ENCODE assay signal across 26 cellular contexts in genomic region chr12:111038941-111039340, GRCh38. TPM values are rescaled to one million over a fixed set of nuclear protein-coding genes. Genes with fewer than 3 reads are reported as not detected.
"Had no signal": no experiment of that assay in that cellular context is flagged by ENCODE, and none has a peak within 500 bp of the region (broad histone marks: within the 10 kb centered on the region; RNA-seq: fewer than 3 reads in every experiment).

No MANE protein-coding gene starts in this region.

- H3K9me2 ChIP-seq: SK-N-SH had no signal

- H3K4me2 ChIP-seq: SK-N-SH had no signal

- H3K4me3 ChIP-seq: ascending aorta, body of pancreas, MG63, SJCRH30 had no signal

- H3K27ac ChIP-seq: ascending aorta, body of pancreas, SJCRH30 had no signal

- ATAC-seq: activated naive CD4-positive, alpha-beta T cell treated with anti-CD3 and anti-CD28 coated beads, Interleukin-2, amount 50 U/mL, for 72 hours; activated naive CD8-positive, alpha-beta T cell treated with anti-CD3 and anti-CD28 coated beads, Interleukin-2, amount 50 U/mL, for 24 hours; body of pancreas; T-helper 17 cell had no signal

- H3K4me3 Mint-ChIP-seq: activated CD4-positive, alpha-beta memory T cell treated with anti-CD3 and anti-CD28 coated beads for 36 hours; activated CD4-positive, alpha-beta T cell treated with anti-CD3 and anti-CD28 coated beads, Interleukin-2, amount 10 ng/mL, durations not matched to agents 7 days and 5 days; activated naive CD8-positive, alpha-beta T cell treated with anti-CD3 and anti-CD28 coated beads, Interleukin-2, amount 50 U/mL, for 24 hours; central memory CD8-positive, alpha-beta T cell; T-helper 17 cell had no signal

- H3K36me3 Mint-ChIP-seq: activated CD4-positive, alpha-beta memory T cell treated with anti-CD3 and anti-CD28 coated beads for 36 hours; activated naive CD4-positive, alpha-beta T cell treated with anti-CD3 and anti-CD28 coated beads, Interleukin-2, amount 50 U/mL, for 72 hours had no signal

- H3K36me3 ChIP-seq: ascending aorta, MG63, SJCRH30 had no signal

- H3K27ac Mint-ChIP-seq: activated CD4-positive, alpha-beta memory T cell treated with anti-CD3 and anti-CD28 coated beads for 36 hours; activated naive CD4-positive, alpha-beta T cell treated with anti-CD3 and anti-CD28 coated beads, Interleukin-2, amount 50 U/mL, for 72 hours; activated naive CD8-positive, alpha-beta T cell treated with anti-CD3 and anti-CD28 coated beads, Interleukin-2, amount 50 U/mL, for 24 hours; T-helper 17 cell had no signal

- H3K4me1 ChIP-seq: ascending aorta, SJCRH30 had no signal

- DNase-seq: activated CD4-positive, alpha-beta memory T cell treated with anti-CD3 and anti-CD28 coated beads for 36 hours; activated CD4-positive, alpha-beta T cell treated with anti-CD3 and anti-CD28 coated beads, Interleukin-2, amount 10 ng/mL, durations not matched to agents 7 days and 5 days; activated CD4-positive, CD25-positive, alpha-beta regulatory T cell; activated CD8-positive, alpha-beta memory T cell treated with anti-CD3 and anti-CD28 coated beads for 24 hours; activated naive CD4-positive, alpha-beta T cell treated with Interleukin-2 at 50 U/mL for 16 hours; activated naive CD8-positive, alpha-beta T cell treated with anti-CD3 and anti-CD28 coated beads, Interleukin-2, amount 50 U/mL, for 24 hours; activated T-cell treated with anti-CD3 and anti-CD28 coated beads, Interleukin-2, amount 50 U/mL, for 48 hours; amniotic stem cell; body of pancreas; MG63; NCI-H1105; NCI-H1436; NCI-H1694 treated with DMSO at 0.1 percent for 48 hours; NCI-H2029 treated with DMSO at 0.1 percent for 48 hours; NCI-H510A treated with DMSO at 0.1 percent for 48 hours; NCI-H69; Right ventricle myocardium superior; SJCRH30; SK-N-SH; SW 1271; T-helper 17 cell; T-helper 9 cell had no signal

- H3K9me3 ChIP-seq: ascending aorta, body of pancreas, MG63, SJCRH30, SK-N-SH had no signal

- H3K9me3 Mint-ChIP-seq: activated CD4-positive, alpha-beta memory T cell treated with anti-CD3 and anti-CD28 coated beads for 36 hours; activated CD4-positive, alpha-beta T cell treated with anti-CD3 and anti-CD28 coated beads, Interleukin-2, amount 10 ng/mL, durations not matched to agents 7 days and 5 days; activated naive CD4-positive, alpha-beta T cell treated with anti-CD3 and anti-CD28 coated beads, Interleukin-2, amount 50 U/mL, for 72 hours; activated naive CD8-positive, alpha-beta T cell treated with anti-CD3 and anti-CD28 coated beads, Interleukin-2, amount 50 U/mL, for 24 hours; central memory CD8-positive, alpha-beta T cell had no signal

RNA-seq across cellular contexts. Expression of gene CUX2, which starts 5.0 kb away (rescaled TPM):
- total RNA-seq: ascending aorta, body of pancreas, Right ventricle myocardium superior, RPMI7951, SJCRH30, T-helper 17 cell had no signal
